In genomic region chr6:125018136-125018535, GRCh38 we compare ENCODE assay signal across 29 cellular contexts.
"Had no signal": no experiment of that assay in that cellular context is flagged by ENCODE, and none has a peak within 500 bp of the region (broad histone marks: within the 10 kb centered on the region; RNA-seq: fewer than 3 reads in every experiment).

No MANE protein-coding gene starts in this region.

- H3K27ac ChIP-seq: coronary artery, esophagus squamous epithelium, heart right ventricle, left lung, neural progenitor cell, psoas muscle, sigmoid colon, skin epidermis, stomach, testis, tibial artery, upper lobe of left lung had no signal

- DNase-seq: dermis blood vessel endothelial cell; effector memory CD4-positive, alpha-beta T cell; erythroblast; esophagus squamous epithelium; foreskin melanocyte; glutamatergic neuron; heart right ventricle; hippocampal formation; left cardiac atrium; left lung; mesenchymal stem cell; mucosa of descending colon; naive B cell; psoas muscle; right cardiac atrium; sigmoid colon; stimulated activated CD4-positive, alpha-beta T cell treated with anti-CD3 and anti-CD28 coated beads, Interleukin-15, amount 100 ng/mL, for 24 hours; stimulated activated CD4-positive, alpha-beta T cell treated with anti-CD3 and anti-CD28 coated beads, Interleukin-4, amount 100 ng/mL, for 24 hours; stimulated activated naive CD4-positive, alpha-beta T cell treated with Interleukin-2 at 50 U/mL for 16 hours; stomach; substantia nigra; testis; tibial artery; upper lobe of left lung had no signal

- H3K36me3 ChIP-seq: heart right ventricle, left lung, neural progenitor cell, stomach, tibial artery, upper lobe of left lung had no signal

- H3K4me2 ChIP-seq: neural progenitor cell had no signal

- H3K27me3 ChIP-seq: esophagus squamous epithelium, heart right ventricle, left lung, neural progenitor cell, sigmoid colon, stomach, testis, tibial artery, upper lobe of left lung had no signal

- H3K9ac ChIP-seq: neural progenitor cell had no signal

- H3K4me3 ChIP-seq: coronary artery, esophagus squamous epithelium, heart right ventricle, left lung, mucosa of descending colon, neural progenitor cell, psoas muscle, sigmoid colon, skin epidermis, stomach, testis, tibial artery, upper lobe of left lung had no signal

- H3K9me3 ChIP-seq: esophagus squamous epithelium, heart right ventricle, left lung, mucosa of descending colon, psoas muscle, sigmoid colon, stomach, testis, tibial artery, upper lobe of left lung had no signal

- ATAC-seq: heart right ventricle; left cardiac atrium; left lung; mucosa of descending colon; natural killer cell treated with Interleukin-12 subunit alpha and Interleukin-12 subunit beta and Interleukin-15 and Interleukin-18, amount 100 ng/mL, for 72 hours; psoas muscle; right cardiac atrium; stimulated activated effector memory CD8-positive, alpha-beta T cell treated with anti-CD3 and anti-CD28 coated beads, Interleukin-12 subunit alpha, Interleukin-12 subunit beta, amount 100 ng/mL, for 72 hours had no signal

- H2AFZ ChIP-seq: neural progenitor cell had no signal
